In the genomic region with DNA sequence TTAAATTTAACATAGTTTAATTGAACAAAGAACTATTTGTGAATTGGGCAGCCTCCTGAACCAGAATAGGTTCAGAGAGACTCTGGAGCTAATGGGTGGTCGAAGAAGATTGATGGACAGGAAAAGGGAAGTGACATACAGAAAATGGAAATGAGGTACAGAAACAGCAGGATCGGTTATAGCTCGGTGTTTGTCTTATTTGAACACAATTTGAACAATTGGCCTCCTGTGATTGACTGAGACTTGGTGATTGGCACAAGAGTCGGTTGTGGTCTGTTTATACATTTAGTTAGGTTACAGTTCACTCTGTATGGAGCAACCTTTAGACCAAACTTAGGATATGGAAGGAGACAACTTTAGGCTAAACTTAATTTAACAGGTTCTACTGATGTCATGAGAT, we compare ENCODE assay signal across 23 cellular contexts. TPM values are rescaled to one million over a fixed set of nuclear protein-coding genes. Genes with fewer than 3 reads are reported as not detected.
DNase-seq lines count a peak whose midpoint lies in the region; ATAC-seq, FAIRE-seq and TF ChIP-seq lines count a peak whose summit lies in the region.
"Had no signal": no experiment of that assay in that cellular context is flagged by ENCODE, and none has a peak within 500 bp of the region (broad histone marks: within the 10 kb centered on the region; RNA-seq: fewer than 3 reads in every experiment).

No MANE protein-coding gene starts in this region.

- CTCF ChIA-PET in GM12878 (lab: Yijun Ruan, JAX) = interaction anchor here (0.7 to 2.6 kb wide), 8 partner anchors 8 to 267 kb away, joined by 3 to 23 read pairs (median 3); no protein-coding TSS in a partner anchor

- FAIRE-seq in GM12878 (lab: Jason Lieb, UNC) = no peak
- FAIRE-seq in urothelium cell line (lab: Jason Lieb, UNC) = peak; percentile 73

- POLR2A ChIA-PET in GM12878 (lab: Charles Lee) = interaction anchor here (0.6 to 1.4 kb wide), 3 partner anchors 16 to 377 kb away, joined by 3 read pairs; no protein-coding TSS in a partner anchor

- DNase-seq in SIG-M5 treated with dmso at 0.1 percent for 504 hours (lab: John Stamatoyannopoulos, UW; ENCODE audit: unreplicated experiment) (peak; percentile 9), SIG-M5 (lab: John Stamatoyannopoulos, UW) (no peak), MV-4-11 (lab: John Stamatoyannopoulos, UW) (peak; percentile 28), GM12878 (ENCODE audit: low read depth, low spot score) (no peak), urothelium cell line (ENCODE audit: low spot score) (no peak), NCI-H2029 treated with DMSO at 0.1 percent for 48 hours (lab: John Stamatoyannopoulos, UW) (no peak), dedifferentiated amniotic fluid mesenchymal stem cell (ENCODE audit: extremely low spot score) (no peak)
- no peak for DNase-seq in activated naive CD8-positive, alpha-beta T cell treated with anti-CD3 and anti-CD28 coated beads for 36 hours
- DNase-seq: activated CD4-positive, alpha-beta T cell treated with anti-CD3 and anti-CD28 coated beads for 4 hours; activated effector memory CD4-positive, alpha-beta T cell treated with anti-CD3 and anti-CD28 coated beads, Interleukin-2, amount 50 U/mL, for 16 hours; dermis blood vessel endothelial cell; GDM1; KG1; NCI-H1694; NCI-H2171 treated with DMSO at 0.1 percent for 48 hours; NCI-H524; sigmoid colon; stimulated activated naive CD8-positive, alpha-beta T cell treated with anti-CD3 and anti-CD28 coated beads, Interleukin-15, Interleukin-2, amounts not matched to agents 100 U/mL and 50 U/mL, for 24 hours had no signal

- H3K27ac Mint-ChIP-seq in activated naive CD8-positive, alpha-beta T cell treated with anti-CD3 and anti-CD28 coated beads for 36 hours = no peak overlapping the region
- H3K27ac Mint-ChIP-seq: progenitor cell of endocrine pancreas; T-helper 2 cell treated with Interferon-gamma antibody and Interleukin-4, amounts not matched to agents 5 μg/mL and 100 μg/mL, for 36 hours had no signal

- H3K4me1 Mint-ChIP-seq in activated naive CD8-positive, alpha-beta T cell treated with anti-CD3 and anti-CD28 coated beads for 36 hours = no peaks in the 10 kb centered on the region
- H3K4me1 Mint-ChIP-seq: central memory CD8-positive, alpha-beta T cell had no signal

- BruUV-seq in GM12878 (replicated peaks; lab: Mats Ljungman, UMichigan) = no TSS peak

- no peak overlapping the region for H3K4me3 ChIP-seq in GM12878
- H3K4me3 ChIP-seq: sigmoid colon had no signal

- no peak overlapping the region for H3K4me2 ChIP-seq in GM12878 (ENCODE audit: control insufficient read depth, insufficient read depth)

- ATAC-seq in GM12878 = peak; percentile 28; the same call in 2 of the 3 replicates
- ATAC-seq: left lobe of liver; stimulated activated naive CD8-positive, alpha-beta T cell treated with anti-CD3 and anti-CD28 coated beads, Interleukin-15, Interleukin-2, amounts not matched to agents 100 U/mL and 50 U/mL, for 24 hours had no signal

- H2AFZ ChIP-seq in GM12878 (ENCODE audit: control insufficient read depth, low read depth, low read length) = no peak overlapping the region

- no peak overlapping the region for H3K9ac ChIP-seq in GM12878 (ENCODE audit: control insufficient read depth, insufficient read depth, low read length)

- no peaks in the 10 kb centered on the region for H4K20me1 ChIP-seq in GM12878 (ENCODE audit: control insufficient read depth, insufficient read depth)

- no peak overlapping the region for H3K4me3 Mint-ChIP-seq in activated naive CD8-positive, alpha-beta T cell treated with anti-CD3 and anti-CD28 coated beads for 36 hours
- H3K4me3 Mint-ChIP-seq: central memory CD8-positive, alpha-beta T cell; T-helper 2 cell treated with Interferon-gamma antibody and Interleukin-4, amounts not matched to agents 5 μg/mL and 100 μg/mL, for 36 hours had no signal

- no peak for TF ChIP-seq EP300 in GM12878 (IDR thresholded peaks at IDR 0.05; ENCODE audit: borderline replicate concordance in 1 of 2, control insufficient read depth in 1 of 2, low read depth in 2 of 2, low read length in 2 of 2)

- SMC1A ChIA-PET in GM12878 (lab: Charles Lee; ENCODE audit: uncharacterized antibody, unreplicated experiment) = no interaction called here

- H3K36me3 ChIP-seq in GM12878 (ENCODE audit: control insufficient read depth in 2 of 2, insufficient read depth in 2 of 2, low read length in 1 of 2) = no peaks in the 10 kb centered on the region
- H3K36me3 ChIP-seq: sigmoid colon had no signal

- intact Hi-C loops in GM12878 (cut with micrococcal nuclease; ENCODE audit: unreplicated experiment) = no loop called here

- RAD21 ChIA-PET in GM12878 (lab: Charles Lee; ENCODE audit: unreplicated experiment) = interaction anchor here (1.8 kb wide), 1 partner anchor 10 kb away, joined by 7 read pairs; no protein-coding TSS in a partner anchor

- no peak overlapping the region for H3K27ac ChIP-seq in GM12878 (ENCODE audit: control insufficient read depth, insufficient read depth)
- H3K27ac ChIP-seq: sigmoid colon, VCaP had no signal

- no peaks in the 10 kb centered on the region for H3K27me3 ChIP-seq in GM12878 (replicated peaks in 1 of 2; ENCODE audit: control insufficient read depth in 2 of 2, insufficient read depth in 2 of 2, low read length in 1 of 2)
- H3K27me3 ChIP-seq: sigmoid colon had no signal

- H3K9me3 Mint-ChIP-seq in activated naive CD8-positive, alpha-beta T cell treated with anti-CD3 and anti-CD28 coated beads for 36 hours = no peaks in the 10 kb centered on the region
- H3K9me3 Mint-ChIP-seq: central memory CD8-positive, alpha-beta T cell; T-helper 2 cell treated with Interferon-gamma antibody and Interleukin-4, amounts not matched to agents 5 μg/mL and 100 μg/mL, for 36 hours had no signal

- no peaks in the 10 kb centered on the region for H3K79me2 ChIP-seq in GM12878 (ENCODE audit: control insufficient read depth, insufficient read depth, low read length)

- TF ChIP-seq POLR2A in GM12878 (IDR thresholded peaks at IDR 0.05; ENCODE audit: low read depth, low read length) = no peak

- no peaks in the 10 kb centered on the region for H3K9me3 ChIP-seq in GM12878 (replicated peaks; ENCODE audit: control insufficient read depth, insufficient read depth, low read length)
- H3K9me3 ChIP-seq: sigmoid colon had no signal

- WGBS in GM12878 (ENCODE audit: insufficient coverage, insufficient replicate concordance, low lambda C conversion rate, missing lambda C conversion rate) = 0% methylated on average over 4 of the region's 4 CpGs

- in situ Hi-C loops in GM12878 (cut with MboI) = no loop called here

- H3K4me1 ChIP-seq in GM12878 (ENCODE audit: control insufficient read depth, insufficient read depth, low read length) = no peaks in the 10 kb centered on the region
- H3K4me1 ChIP-seq: sigmoid colon had no signal

- no peak for TF ChIP-seq CTCF in GM12878 (IDR thresholded peaks at IDR 0.05 in 2 of 3, conservative IDR thresholded peaks at IDR 0.05 in 1 of 3; ENCODE audit: control insufficient read depth in 2 of 3, extremely low read depth in 1 of 3, insufficient read depth in 1 of 3, low read depth in 3 of 3, low read length in 3 of 3)

- H3K36me3 Mint-ChIP-seq in activated naive CD8-positive, alpha-beta T cell treated with anti-CD3 and anti-CD28 coated beads for 36 hours = no peaks in the 10 kb centered on the region

- TF ChIP-seq RAD21 in GM12878 (IDR thresholded peaks at IDR 0.05; ENCODE audit: insufficient read depth, low read depth, low read length) = no peak

- H3K27me3 Mint-ChIP-seq in activated naive CD8-positive, alpha-beta T cell treated with anti-CD3 and anti-CD28 coated beads for 36 hours = no peaks in the 10 kb centered on the region
- H3K27me3 Mint-ChIP-seq: progenitor cell of endocrine pancreas had no signal

TF ChIP-seq in GM12878, 131 proteins besides CTCF, POLR2A, EP300 and RAD21 (continues in another document):
- TF ChIP-seq MYC (IDR thresholded peaks at IDR 0.05; ENCODE audit: insufficient read depth, insufficient read length, insufficient replicate concordance, low read length, severe bottlenecking) (no peak), SPI1 (IDR thresholded peaks at IDR 0.05; ENCODE audit: borderline replicate concordance, insufficient read depth, low read depth, low read length) (peak; percentile 30; the same call in 1 of the 2 replicates), ETV6 (conservative IDR thresholded peaks at IDR 0.05 in 1 of 2, IDR thresholded peaks at IDR 0.05 in 1 of 2; ENCODE audit: borderline replicate concordance in 1 of 2, low read depth in 1 of 2) (no peak), RELA (IDR thresholded peaks at IDR 0.05; ENCODE audit: borderline replicate concordance, partially characterized antibody) (no peak), BRCA1 (IDR thresholded peaks at IDR 0.05; ENCODE audit: low read depth, low read length) (no peak), TCF3 (IDR thresholded peaks at IDR 0.05; ENCODE audit: borderline replicate concordance, insufficient read depth, low read depth, low read length) (no peak), POLR2AphosphoS5 (IDR thresholded peaks at IDR 0.05; ENCODE audit: low read length) (no peak)
- TF ChIP-seq, protein P1, sequence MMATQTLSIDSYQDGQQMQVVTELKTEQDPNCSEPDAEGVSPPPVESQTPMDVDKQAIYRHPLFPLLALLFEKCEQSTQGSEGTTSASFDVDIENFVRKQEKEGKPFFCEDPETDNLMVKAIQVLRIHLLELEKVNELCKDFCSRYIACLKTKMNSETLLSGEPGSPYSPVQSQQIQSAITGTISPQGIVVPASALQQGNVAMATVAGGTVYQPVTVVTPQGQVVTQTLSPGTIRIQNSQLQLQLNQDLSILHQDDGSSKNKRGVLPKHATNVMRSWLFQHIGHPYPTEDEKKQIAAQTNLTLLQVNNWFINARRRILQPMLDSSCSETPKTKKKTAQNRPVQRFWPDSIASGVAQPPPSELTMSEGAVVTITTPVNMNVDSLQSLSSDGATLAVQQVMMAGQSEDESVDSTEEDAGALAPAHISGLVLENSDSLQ (IDR thresholded peaks at IDR 0.05) = peak; percentile 75

RNA-seq across cellular contexts. Expression of a gene that starts 18.4 kb away (rescaled TPM):
- total RNA-seq in GM12878 (2013; cell fraction: nucleolus; rRNA removed) = 23.0 and 26.3 TPM in 2 replicates
- 4.7 and 5.6 TPM in 2 replicates for total RNA-seq in GM12878 (2014; rRNA removed)
- total RNA-seq in GM12878 (2014; rRNA removed; fragmentation: Illumina TruSeq; extraction: Trizol) = 5.1 and 5.3 TPM in 2 replicates
- 8.1 and 10.4 TPM in 2 replicates for total RNA-seq in GM12878 (2021)
- polyA plus RNA-seq in GM12878 (2011; ENCODE audit: low read depth) = 3.0 TPM
- polyA plus RNA-seq in GM12878 (2011; rRNA removed) = 8.9 and 15.0 TPM in 2 replicates
- polyA plus RNA-seq in GM12878 (2011; cell fraction: cytosol; rRNA removed) = 2.3 and 3.5 TPM in 2 replicates
- polyA plus RNA-seq in GM12878 (2011; cell fraction: nucleus; rRNA removed) = 9.5 and 9.9 TPM in 2 replicates
- 6.4 and 9.4 TPM in 2 replicates for polyA plus RNA-seq in GM12878 (2012)
- polyA plus RNA-seq in GM12878 (2014; fragmentation: Illumina TruSeq; extraction: Trizol) = 13.2 and 13.6 TPM in 2 replicates
- 1 to 10 TPM; 6.8 to 7.6 TPM for polyA plus RNA-seq in GM12878 (2014; fragmentation: Nextera tagmentation; extraction: Ambion mirVana)
- 8.0 and 10.2 TPM in 2 replicates for polyA plus RNA-seq in GM12878 (2014; rRNA removed)
- polyA plus RNA-seq in GM12878 (2016; fragmentation: Nextera tagmentation; extraction: Ambion mirVana) = 10 to 100 TPM; 12.3 to 13.4 TPM
- polyA minus RNA-seq in GM12878 (2011; rRNA and poly(A)+ RNA removed) = 10.9 and 14.3 TPM in 2 replicates
- polyA minus RNA-seq in GM12878 (2011; cell fraction: cytosol; rRNA and poly(A)+ RNA removed) = 3.1 and 3.6 TPM in 2 replicates
- polyA minus RNA-seq in GM12878 (2011; cell fraction: nucleus; rRNA and poly(A)+ RNA removed) = 6.5 and 7.5 TPM in 2 replicates
- total RNA-seq in activated naive CD8-positive, alpha-beta T cell treated with anti-CD3 and anti-CD28 coated beads for 36 hours = 1 to 10 TPM; 7.8 to 9.9 TPM

Comparison
In these comparisons a context has a peak if more than half of its experiments do, and no peak if none do; other contexts are left out.
1. DNase-seq: peak in SIG-M5 treated with dmso at 0.1 percent for 504 hours (single experiment) and MV-4-11 (single experiment); none in SIG-M5 (single experiment), GM12878 (single experiment), urothelium cell line (single experiment), NCI-H2029 treated with DMSO at 0.1 percent for 48 hours (single experiment), dedifferentiated amniotic fluid mesenchymal stem cell (single experiment) and activated naive CD8-positive, alpha-beta T cell treated with anti-CD3 and anti-CD28 coated beads for 36 hours (single experiment).